Comparison of ENCODE assay signal across 24 cellular contexts in the genomic region with DNA sequence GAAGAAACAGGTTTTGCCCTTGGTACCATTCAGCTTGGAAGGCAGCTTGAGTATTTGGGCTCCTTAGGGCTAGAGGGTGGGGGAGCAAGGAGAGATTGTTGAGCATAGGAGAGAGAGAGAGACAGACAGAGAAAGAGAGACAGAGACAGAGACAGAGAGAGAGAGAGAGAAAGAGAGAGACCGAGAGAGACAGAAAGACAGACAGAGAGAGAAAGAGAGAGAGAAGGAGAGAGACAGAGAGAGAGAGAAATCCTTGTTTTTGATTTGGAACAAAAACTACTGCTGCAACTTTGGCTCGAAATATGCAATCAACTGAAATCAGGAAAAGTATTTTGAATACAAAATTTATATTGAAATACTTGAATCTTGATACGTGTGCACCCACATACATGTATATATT.
"Had no signal": no experiment of that assay in that cellular context is flagged by ENCODE, and none has a peak within 500 bp of the region (broad histone marks: within the 10 kb centered on the region; RNA-seq: fewer than 3 reads in every experiment).

No MANE protein-coding gene starts in this region.

- DNase-seq: colonic mucosa; cortex of kidney; dermis blood vessel endothelial cell; dorsolateral prefrontal cortex; effector CD4-positive, alpha-beta T cell; effector CD8-positive, alpha-beta T cell; effector memory CD4-positive, alpha-beta T cell; effector memory CD8-positive, alpha-beta T cell; endodermal cell; erythroblast; esophagus squamous epithelium; foreskin fibroblast; foreskin keratinocyte; foreskin melanocyte; gastrocnemius medialis; glutamatergic neuron; head of caudate nucleus; heart left ventricle; heart right ventricle had no signal

- H3K27ac Mint-ChIP-seq: dendritic cell treated with granulocyte-macrophage colony-stimulating factor and Interleukin-4, amounts not matched to agents 40 ng/mL and 50 ng/mL, for 4 days; effector memory CD8-positive, alpha-beta T cell; endodermal cell had no signal

- H3K9me3 Mint-ChIP-seq: endodermal cell had no signal

- H3K4me3 Mint-ChIP-seq: dendritic cell treated with granulocyte-macrophage colony-stimulating factor and Interleukin-4, amounts not matched to agents 40 ng/mL and 50 ng/mL, for 4 days; effector memory CD8-positive, alpha-beta T cell; endodermal cell had no signal

- H3K27me3 ChIP-seq: colonic mucosa, foreskin keratinocyte, gastrocnemius medialis had no signal

- H3K9me3 ChIP-seq: colonic mucosa, esophagus muscularis mucosa, esophagus squamous epithelium, gastrocnemius medialis, gastroesophageal sphincter, heart left ventricle had no signal

- H3K4me1 ChIP-seq: colonic mucosa, esophagus muscularis mucosa, esophagus squamous epithelium, foreskin keratinocyte, gastrocnemius medialis, gastroesophageal sphincter, heart left ventricle, heart right ventricle had no signal

- H3K27me3 Mint-ChIP-seq: dendritic cell treated with granulocyte-macrophage colony-stimulating factor and Interleukin-4, amounts not matched to agents 40 ng/mL and 50 ng/mL, for 4 days had no signal

- ATAC-seq: effector memory CD8-positive, alpha-beta T cell; esophagus mucosa; foreskin keratinocyte; gastrocnemius medialis; gastroesophageal sphincter; heart left ventricle; heart right ventricle had no signal

- H3K36me3 ChIP-seq: colonic mucosa, esophagus muscularis mucosa, esophagus squamous epithelium, gastrocnemius medialis, gastroesophageal sphincter, heart left ventricle, heart right ventricle had no signal

- H3K27ac ChIP-seq: colonic mucosa, epithelial cell of prostate, esophagus muscularis mucosa, esophagus squamous epithelium, foreskin keratinocyte, gastrocnemius medialis, gastroesophageal sphincter, heart left ventricle, heart right ventricle had no signal

- H3K4me3 ChIP-seq: colonic mucosa, dorsolateral prefrontal cortex, esophagus muscularis mucosa, esophagus squamous epithelium, gastrocnemius medialis, gastroesophageal sphincter, heart left ventricle, heart right ventricle had no signal
